ENCODE assay signal across 15 cellular contexts in genomic region chr3:186515115-186515514, GRCh38. TPM values are rescaled to one million over a fixed set of nuclear protein-coding genes. Genes with fewer than 3 reads are reported as not detected.
DNase-seq lines count a peak whose midpoint lies in the region; ATAC-seq, FAIRE-seq and TF ChIP-seq lines count a peak whose summit lies in the region.
"Had no signal": no experiment of that assay in that cellular context is flagged by ENCODE, and none has a peak within 500 bp of the region (broad histone marks: within the 10 kb centered on the region; RNA-seq: fewer than 3 reads in every experiment).

No MANE protein-coding gene starts in this region.

- no peak for ATAC-seq in natural killer cell treated with Interleukin-12 subunit alpha and Interleukin-12 subunit beta and Interleukin-15 and Interleukin-18, amount 100 ng/mL, for 72 hours
- ATAC-seq: pancreas had no signal

- DNase-seq in GM12892 (ENCODE audit: insufficient read length) (no peak), NB4 (ENCODE audit: low read depth) (peak; percentile 93), neuronal stem cell (ENCODE audit: low spot score) (no peak), A673 (ENCODE audit: low spot score) (no peak), H4 (ENCODE audit: low spot score) (no peak)
- peak; percentile 14 for DNase-seq in activated T-helper 1 cell treated with anti-CD3 and anti-CD28 coated beads, Interleukin-12 subunit alpha, Interleukin-12 subunit beta, Interleukin-2, Interleukin-4 antibody, amounts not matched to agents 30 ng/mL and 10 ng/mL and 1 ng/mL, durations not matched to agents 14 hours and 24 hours and 36 hours (ENCODE audit: low spot score)
- DNase-seq in natural killer cell treated with Interleukin-12 subunit alpha and Interleukin-12 subunit beta and Interleukin-15 and Interleukin-18, amount 100 ng/mL, for 72 hours (ENCODE audit: low spot score): no peak
- DNase-seq: COR-L47, foreskin fibroblast, NCI-H187, NCI-H69, pancreas, small intestine, substantia nigra had no signal

- H3K4me1 Mint-ChIP-seq in activated T-helper 1 cell treated with anti-CD3 and anti-CD28 coated beads, Interleukin-12 subunit alpha, Interleukin-12 subunit beta, Interleukin-2, Interleukin-4 antibody, amounts not matched to agents 30 ng/mL and 10 ng/mL and 1 ng/mL, durations not matched to agents 14 hours and 24 hours and 36 hours (ENCODE audit: low read depth): peaks cover 60% of the 10 kb centered on the region
- peaks cover 44 to 69% of the 10 kb centered on the region in 2 donors for H3K4me1 Mint-ChIP-seq in natural killer cell treated with Interleukin-12 subunit alpha and Interleukin-12 subunit beta and Interleukin-15 and Interleukin-18, amount 100 ng/mL, for 72 hours (ENCODE audit: low read depth in 2 of 2)

- no peak overlapping the region for H3K9ac ChIP-seq in neuronal stem cell (ENCODE audit: low read depth, low read length, poor library complexity)

- H3K27me3 ChIP-seq in neuronal stem cell (ENCODE audit: control insufficient read depth in 3 of 3, insufficient read depth in 3 of 3, low read depth in 1 of 3, low read length in 3 of 3): peaks cover 0 to 23% (median 0%) of the 10 kb centered on the region in 3 experiments
- H3K27me3 ChIP-seq in A673 (replicated peaks; ENCODE audit: insufficient read depth, low read depth, low read length, poor library complexity): peaks cover 3% of the 10 kb centered on the region
- H3K27me3 ChIP-seq: pancreas had no signal

- H3K9me3 Mint-ChIP-seq in activated T-helper 1 cell treated with anti-CD3 and anti-CD28 coated beads, Interleukin-12 subunit alpha, Interleukin-12 subunit beta, Interleukin-2, Interleukin-4 antibody, amounts not matched to agents 30 ng/mL and 10 ng/mL and 1 ng/mL, durations not matched to agents 14 hours and 24 hours and 36 hours: peaks cover 5% of the 10 kb centered on the region
- no peaks in the 10 kb centered on the region for H3K9me3 Mint-ChIP-seq in natural killer cell treated with Interleukin-12 subunit alpha and Interleukin-12 subunit beta and Interleukin-15 and Interleukin-18, amount 100 ng/mL, for 72 hours

- no peak overlapping the region for H2AK5ac ChIP-seq in neuronal stem cell (ENCODE audit: low read depth, low read length)

- peak; percentile 70 for FAIRE-seq in GM12892 (lab: Jason Lieb, UNC)
- FAIRE-seq: pancreas, small intestine, TTC549 had no signal

- H3K79me1 ChIP-seq in neuronal stem cell (ENCODE audit: low read depth, low read length): no peaks in the 10 kb centered on the region

- H3K27me3 Mint-ChIP-seq in activated T-helper 1 cell treated with anti-CD3 and anti-CD28 coated beads, Interleukin-12 subunit alpha, Interleukin-12 subunit beta, Interleukin-2, Interleukin-4 antibody, amounts not matched to agents 30 ng/mL and 10 ng/mL and 1 ng/mL, durations not matched to agents 14 hours and 24 hours and 36 hours (ENCODE audit: insufficient read depth): peaks cover 5% of the 10 kb centered on the region
- H3K27me3 Mint-ChIP-seq in natural killer cell treated with Interleukin-12 subunit alpha and Interleukin-12 subunit beta and Interleukin-15 and Interleukin-18, amount 100 ng/mL, for 72 hours: peaks cover 0 to 17% of the 10 kb centered on the region in 2 donors

- CTCF ChIA-PET in A673 (lab: Charles Lee): no interaction called here

- H4K8ac ChIP-seq in neuronal stem cell (ENCODE audit: low read depth, low read length): no peak overlapping the region

- intact Hi-C loops in activated T-helper 1 cell treated with anti-CD3 and anti-CD28 coated beads, Interleukin-12 subunit alpha, Interleukin-12 subunit beta, Interleukin-2, Interleukin-4 antibody, amounts not matched to agents 30 ng/mL and 10 ng/mL and 1 ng/mL, durations not matched to agents 14 hours and 24 hours and 36 hours (cut with micrococcal nuclease): no loop called here
- intact Hi-C loops in A673 (cut with micrococcal nuclease; ENCODE audit: unreplicated experiment): no loop called here

- H3K36me3 ChIP-seq in neuronal stem cell (replicated peaks in 1 of 2; ENCODE audit: control insufficient read depth in 2 of 2, insufficient read depth in 2 of 2, low read length in 2 of 2) (no peaks in the 10 kb centered on the region), A673 (ENCODE audit: insufficient read depth, low read length, poor library complexity, severe bottlenecking) (no peaks in the 10 kb centered on the region)
- H3K36me3 ChIP-seq: pancreas had no signal

- H3K4me2 ChIP-seq in neuronal stem cell (ENCODE audit: insufficient read depth, low read length, poor library complexity, severe bottlenecking): no peak overlapping the region

- no peak overlapping the region for H3K14ac ChIP-seq in neuronal stem cell (ENCODE audit: low read length)

- peak overlapping the region; percentile 75 for H3K27ac Mint-ChIP-seq in activated T-helper 1 cell treated with anti-CD3 and anti-CD28 coated beads, Interleukin-12 subunit alpha, Interleukin-12 subunit beta, Interleukin-2, Interleukin-4 antibody, amounts not matched to agents 30 ng/mL and 10 ng/mL and 1 ng/mL, durations not matched to agents 14 hours and 24 hours and 36 hours
- peak overlapping the region in 1 of 2 donors; percentile 0 for H3K27ac Mint-ChIP-seq in natural killer cell treated with Interleukin-12 subunit alpha and Interleukin-12 subunit beta and Interleukin-15 and Interleukin-18, amount 100 ng/mL, for 72 hours

- TF ChIP-seq CTCF in NB4 (IDR thresholded peaks at IDR 0.05; ENCODE audit: low read depth, low read length): no peak
- TF ChIP-seq CTCF in A673 (conservative IDR thresholded peaks at IDR 0.05; ENCODE audit: low read depth, low read length): no peak

- no CpG with 5 or more reads among the region's 3 CpGs for WGBS in neuronal stem cell (ENCODE audit: extremely low coverage in 2 of 2, insufficient read length in 2 of 2, insufficient replicate concordance in 1 of 2), 2 donors

- no peak overlapping the region for H2BK15ac ChIP-seq in neuronal stem cell (ENCODE audit: low read length)

- peaks cover 7 to 8% of the 10 kb centered on the region in 2 donors for H3K4me1 ChIP-seq in neuronal stem cell (ENCODE audit: control insufficient read depth in 2 of 2, insufficient read depth in 1 of 2, low read depth in 1 of 2, low read length in 2 of 2)
- no peaks in the 10 kb centered on the region for H3K4me1 ChIP-seq in A673 (ENCODE audit: insufficient read depth, low read length, poor library complexity, severe bottlenecking)
- H3K4me1 ChIP-seq: pancreas had no signal

- H4K91ac ChIP-seq in neuronal stem cell (ENCODE audit: low read depth, low read length, poor library complexity): no peak overlapping the region

- POLR2A ChIA-PET in A673 (lab: Charles Lee; ENCODE audit: low non-redundant PET): no interaction called here

- no peak overlapping the region for H2BK12ac ChIP-seq in neuronal stem cell (ENCODE audit: low read length)

- H3K9me3 ChIP-seq in neuronal stem cell (replicated peaks in 1 of 2; ENCODE audit: control insufficient read depth in 2 of 2, insufficient read depth in 1 of 2, low read depth in 1 of 2, low read length in 2 of 2): no peaks in the 10 kb centered on the region
- H3K9me3 ChIP-seq in A673 (ENCODE audit: low read depth, low read length, poor library complexity, severe bottlenecking): no peaks in the 10 kb centered on the region
- H3K9me3 ChIP-seq: pancreas had no signal

- BruUV-seq in A673 (replicated peaks; lab: Mats Ljungman, UMichigan): no TSS peak

- peaks cover 3% of the 10 kb centered on the region for H3K36me3 Mint-ChIP-seq in activated T-helper 1 cell treated with anti-CD3 and anti-CD28 coated beads, Interleukin-12 subunit alpha, Interleukin-12 subunit beta, Interleukin-2, Interleukin-4 antibody, amounts not matched to agents 30 ng/mL and 10 ng/mL and 1 ng/mL, durations not matched to agents 14 hours and 24 hours and 36 hours (ENCODE audit: low read depth)
- H3K36me3 Mint-ChIP-seq in natural killer cell treated with Interleukin-12 subunit alpha and Interleukin-12 subunit beta and Interleukin-15 and Interleukin-18, amount 100 ng/mL, for 72 hours: no peaks in the 10 kb centered on the region

- no peak overlapping the region for H3K4ac ChIP-seq in neuronal stem cell (ENCODE audit: low read length)

- no peak overlapping the region for H3K18ac ChIP-seq in neuronal stem cell (ENCODE audit: low read length)

- H3K23ac ChIP-seq in neuronal stem cell (ENCODE audit: low read depth, low read length, poor library complexity): no peak overlapping the region

- H2BK5ac ChIP-seq in neuronal stem cell (ENCODE audit: low read length): no peak overlapping the region

- no peak overlapping the region for H2AFZ ChIP-seq in neuronal stem cell (ENCODE audit: low read length)

- no peak for TF ChIP-seq POLR2A in GM12892 (IDR thresholded peaks at IDR 0.05; ENCODE audit: low read depth, low read length)
- TF ChIP-seq POLR2A in NB4 (IDR thresholded peaks at IDR 0.05; ENCODE audit: extremely low read depth, insufficient read length): no peak

- H2BK120ac ChIP-seq in neuronal stem cell (ENCODE audit: low read depth, low read length): no peak overlapping the region

- H3K4me3 Mint-ChIP-seq in activated T-helper 1 cell treated with anti-CD3 and anti-CD28 coated beads, Interleukin-12 subunit alpha, Interleukin-12 subunit beta, Interleukin-2, Interleukin-4 antibody, amounts not matched to agents 30 ng/mL and 10 ng/mL and 1 ng/mL, durations not matched to agents 14 hours and 24 hours and 36 hours: peak overlapping the region; percentile 1
- peak overlapping the region; percentile 3 for H3K4me3 Mint-ChIP-seq in natural killer cell treated with Interleukin-12 subunit alpha and Interleukin-12 subunit beta and Interleukin-15 and Interleukin-18, amount 100 ng/mL, for 72 hours

- H3K4me3 ChIP-seq in NB4 (ENCODE audit: low read depth, low read length): no peak overlapping the region
- H3K4me3 ChIP-seq in neuronal stem cell (ENCODE audit: low read length in 2 of 2): no peak overlapping the region
- no peak overlapping the region for H3K4me3 ChIP-seq in A673 (ENCODE audit: low read depth, low read length, poor library complexity, severe bottlenecking)
- H3K4me3 ChIP-seq: pancreas had no signal

- H3K27ac ChIP-seq in neuronal stem cell (replicated peaks; ENCODE audit: low read length) (no peak overlapping the region), A673 (ENCODE audit: low read depth, low read length, poor library complexity, severe bottlenecking) (no peak overlapping the region)
- H3K27ac ChIP-seq: pancreas had no signal

RNA-seq across cellular contexts. Expression of gene CRYGS, which starts 29.1 kb away (rescaled TPM):
- 2.9 TPM for polyA plus RNA-seq in GM12892 (2012; ENCODE audit: missing spikeins)
- 3.2 TPM in 2 replicates for total RNA-seq in activated T-helper 1 cell treated with anti-CD3 and anti-CD28 coated beads, Interleukin-12 subunit alpha, Interleukin-12 subunit beta, Interleukin-2, Interleukin-4 antibody, amounts not matched to agents 30 ng/mL and 10 ng/mL and 1 ng/mL, durations not matched to agents 14 hours and 24 hours and 36 hours
- total RNA-seq in natural killer cell treated with Interleukin-12 subunit alpha and Interleukin-12 subunit beta and Interleukin-15 and Interleukin-18, amount 100 ng/mL, for 72 hours: 1 to 10 TPM; 4.5 to 5.7 TPM
- 0.67 TPM for polyA plus RNA-seq in neuronal stem cell (2013, experiment 1 of 2)
- polyA plus RNA-seq in neuronal stem cell (2013, experiment 2 of 2): 0.71 TPM
- 3.6 and 3.9 TPM in 2 replicates for total RNA-seq in A673 (2021)
- 0.10 TPM in 1 of 2 replicates, not detected in the other for total RNA-seq in H4 (2014; rRNA removed; shearing (Covaris generic))

RNA-seq across cellular contexts. Expression of gene TBCCD1, which starts 52.0 kb away (rescaled TPM):
- polyA plus RNA-seq in GM12892 (2012; ENCODE audit: missing spikeins): 10.8 TPM
- 17.7 and 19.2 TPM in 2 replicates for total RNA-seq in activated T-helper 1 cell treated with anti-CD3 and anti-CD28 coated beads, Interleukin-12 subunit alpha, Interleukin-12 subunit beta, Interleukin-2, Interleukin-4 antibody, amounts not matched to agents 30 ng/mL and 10 ng/mL and 1 ng/mL, durations not matched to agents 14 hours and 24 hours and 36 hours
- total RNA-seq in natural killer cell treated with Interleukin-12 subunit alpha and Interleukin-12 subunit beta and Interleukin-15 and Interleukin-18, amount 100 ng/mL, for 72 hours: 10 to 100 TPM; 16.3 to 21.8 TPM
- 9.6 TPM for polyA plus RNA-seq in neuronal stem cell (2013, experiment 1 of 2)
- polyA plus RNA-seq in neuronal stem cell (2013, experiment 2 of 2): 9.2 TPM
- total RNA-seq in A673 (2021): 19.4 and 20.1 TPM in 2 replicates
- 21.4 and 25.5 TPM in 2 replicates for total RNA-seq in H4 (2014; rRNA removed; shearing (Covaris generic))

RNA-seq across cellular contexts. Expression of gene DNAJB11, which starts 55.4 kb away (rescaled TPM):
- polyA plus RNA-seq in GM12892 (2012; ENCODE audit: missing spikeins): 37.1 TPM
- 71.0 and 75.8 TPM in 2 replicates for total RNA-seq in activated T-helper 1 cell treated with anti-CD3 and anti-CD28 coated beads, Interleukin-12 subunit alpha, Interleukin-12 subunit beta, Interleukin-2, Interleukin-4 antibody, amounts not matched to agents 30 ng/mL and 10 ng/mL and 1 ng/mL, durations not matched to agents 14 hours and 24 hours and 36 hours
- total RNA-seq in natural killer cell treated with Interleukin-12 subunit alpha and Interleukin-12 subunit beta and Interleukin-15 and Interleukin-18, amount 100 ng/mL, for 72 hours: 10 to 100 TPM; 84.2 to 99.6 TPM
- polyA plus RNA-seq in neuronal stem cell (2013, experiment 1 of 2): 43.9 TPM
- 44.3 TPM for polyA plus RNA-seq in neuronal stem cell (2013, experiment 2 of 2)
- 94.1 and 103 TPM in 2 replicates for total RNA-seq in A673 (2021)
- 155 and 159 TPM in 2 replicates for total RNA-seq in H4 (2014; rRNA removed; shearing (Covaris generic))

Comparison
In these comparisons a context has a peak if more than half of its experiments do, and no peak if none do; other contexts are left out.
1. DNase-seq: peak in NB4 (single experiment) and activated T-helper 1 cell treated with anti-CD3 and anti-CD28 coated beads, Interleukin-12 subunit alpha, Interleukin-12 subunit beta, Interleukin-2, Interleukin-4 antibody, amounts not matched to agents 30 ng/mL and 10 ng/mL and 1 ng/mL, durations not matched to agents 14 hours and 24 hours and 36 hours (single experiment); none in GM12892 (single experiment), natural killer cell treated with Interleukin-12 subunit alpha and Interleukin-12 subunit beta and Interleukin-15 and Interleukin-18, amount 100 ng/mL, for 72 hours (single experiment), neuronal stem cell (single experiment), A673 (single experiment) and H4 (single experiment).